Comparison of ENCODE assay signal across 14 cellular contexts in genomic region chr7:142030294-142030693, GRCh38. TPM values are rescaled to one million over a fixed set of nuclear protein-coding genes. Genes with fewer than 3 reads are reported as not detected.
DNase-seq lines count a peak whose midpoint lies in the region; ATAC-seq and TF ChIP-seq lines count a peak whose summit lies in the region.
"Had no signal": no experiment of that assay in that cellular context is flagged by ENCODE, and none has a peak within 500 bp of the region (broad histone marks: within the 10 kb centered on the region; RNA-seq: fewer than 3 reads in every experiment).

No MANE protein-coding gene starts in this region.

- H3F3A ChIP-seq in GM23248 (ENCODE audit: insufficient read depth) (peaks cover 12% of the 10 kb centered on the region), smooth muscle cell (ENCODE audit: low read depth) (no peaks in the 10 kb centered on the region)

- H3K36me3 ChIP-seq in GM23248 (ENCODE audit: low read depth): no peaks in the 10 kb centered on the region
- no peaks in the 10 kb centered on the region for H3K36me3 ChIP-seq in brain microvascular endothelial cell (replicated peaks)
- H3K36me3 ChIP-seq in right lobe of liver: no peaks in the 10 kb centered on the region
- no peaks in the 10 kb centered on the region for H3K36me3 ChIP-seq in smooth muscle cell (ENCODE audit: low read depth)
- H3K36me3 ChIP-seq: right atrium auricular region had no signal

- peak overlapping the region; percentile 14 for H3K4me2 ChIP-seq in GM23248 (ENCODE audit: unreplicated experiment)
- H3K4me2 ChIP-seq in smooth muscle cell: no peak overlapping the region

- no peaks in the 10 kb centered on the region for H3K79me2 ChIP-seq in GM23248 (ENCODE audit: insufficient read depth)
- no peaks in the 10 kb centered on the region for H3K79me2 ChIP-seq in smooth muscle cell (ENCODE audit: low read depth)

- H3K4me3 ChIP-seq in GM23248 (no peak overlapping the region), brain microvascular endothelial cell (ENCODE audit: low read depth, low read length) (no peak overlapping the region), right lobe of liver (peak overlapping the region in 1 of 3 donors; percentile 13), smooth muscle cell (no peak overlapping the region)
- H3K4me3 ChIP-seq: right atrium auricular region had no signal

- in situ Hi-C loops in GM23248 (cut with MboI) (no loop called here), brain microvascular endothelial cell (cut with HindIII; ENCODE audit: low pct_ligation_motif_present, low sequenced_read_pairs) (no loop called here), GM13976 (cut with MboI; ENCODE audit: low sequenced_read_pairs, unreplicated experiment) (no loop called here)

- no peaks in the 10 kb centered on the region for H3K9me3 ChIP-seq in GM23248 (ENCODE audit: low read depth)
- H3K9me3 ChIP-seq in right lobe of liver: no peaks in the 10 kb centered on the region
- H3K9me3 ChIP-seq in smooth muscle cell (replicated peaks; ENCODE audit: low read depth): no peaks in the 10 kb centered on the region
- H3K9me3 ChIP-seq: right atrium auricular region had no signal

- H3K27ac ChIP-seq in GM23248 (no peak overlapping the region), brain microvascular endothelial cell (no peak overlapping the region), right lobe of liver (peak overlapping the region in 1 of 3 donors; percentile 35), smooth muscle cell (ENCODE audit: low read depth) (no peak overlapping the region)
- H3K27ac ChIP-seq: right atrium auricular region had no signal

- H3K9me2 ChIP-seq in GM23248 (ENCODE audit: insufficient read depth): no peaks in the 10 kb centered on the region

- H3K27me3 ChIP-seq in GM23248 (replicated peaks; ENCODE audit: insufficient read depth): no peaks in the 10 kb centered on the region
- H3K27me3 ChIP-seq in brain microvascular endothelial cell (replicated peaks): no peaks in the 10 kb centered on the region
- H3K27me3 ChIP-seq in right lobe of liver: no peaks in the 10 kb centered on the region
- H3K27me3 ChIP-seq in smooth muscle cell (ENCODE audit: low read depth): no peaks in the 10 kb centered on the region
- H3K27me3 ChIP-seq: right atrium auricular region had no signal

- TF ChIP-seq CTCF in brain microvascular endothelial cell (IDR thresholded peaks at IDR 0.05; ENCODE audit: low read depth, low read length, missing control alignments) (peak; percentile 19), right lobe of liver (IDR thresholded peaks at IDR 0.05) (peak in 3 of 4 donors; percentile 11 to 26 (median 18)), GM13976 (IDR thresholded peaks at IDR 0.05; ENCODE audit: borderline replicate concordance, control extremely low read depth, extremely low read depth, insufficient read depth, missing control alignments) (no peak), smooth muscle cell (IDR thresholded peaks at IDR 0.05; ENCODE audit: borderline replicate concordance, insufficient read depth, poor library complexity, severe bottlenecking) (no peak)

- peak; percentile 65 for DNase-seq in GM23248
- DNase-seq in NCI-H226: peak; percentile 54
- no peak for DNase-seq in brain microvascular endothelial cell
- no peak for DNase-seq in right lobe of liver
- DNase-seq in GM13976 (ENCODE audit: low spot score): no peak
- DNase-seq in NCI-H146 (lab: John Stamatoyannopoulos, UW): no peak
- no peak for DNase-seq in smooth muscle cell (lab: John Stamatoyannopoulos, UW; ENCODE audit: unreplicated experiment)
- DNase-seq: CD8-positive, alpha-beta memory T cell; H7; NCI-H510A; T-helper 17 cell had no signal

- peaks cover 36% of the 10 kb centered on the region for H3K4me1 ChIP-seq in GM23248 (ENCODE audit: insufficient read depth)
- H3K4me1 ChIP-seq in right lobe of liver: peaks cover 0 to 7% (median 0%) of the 10 kb centered on the region in 4 donors
- no peaks in the 10 kb centered on the region for H3K4me1 ChIP-seq in smooth muscle cell (ENCODE audit: low read depth)
- H3K4me1 ChIP-seq: right atrium auricular region had no signal

- peak overlapping the region; percentile 4; the same call in 1 of the 2 replicates for H2AFZ ChIP-seq in GM23248
- H2AFZ ChIP-seq in smooth muscle cell (ENCODE audit: low read depth): no peak overlapping the region

- intact Hi-C loops in right lobe of liver (cut with DNase I): no loop called here

- H3K9ac ChIP-seq in GM23248: no peak overlapping the region
- H3K9ac ChIP-seq in smooth muscle cell (ENCODE audit: low read depth): no peak overlapping the region

- ATAC-seq in right lobe of liver: peak; percentile 34 to 87 (median 74)
- no peak for ATAC-seq in HG03135 (IDR thresholded peaks at IDR 0.05; ENCODE audit: unreplicated experiment)
- ATAC-seq: T-helper 17 cell had no signal

- H4K20me1 ChIP-seq in GM23248 (ENCODE audit: insufficient read depth): no peaks in the 10 kb centered on the region
- no peaks in the 10 kb centered on the region for H4K20me1 ChIP-seq in smooth muscle cell (ENCODE audit: low read depth)

- WGBS in GM23248 (ENCODE audit: low coverage in 1 of 2, low lambda C conversion rate in 2 of 2, missing lambda C conversion rate in 2 of 2), 2 experiments: 6 to 10% methylated on average over 3 of the region's 3 CpGs
- WGBS in right lobe of liver (ENCODE audit: insufficient coverage, low coverage, low lambda C conversion rate, missing lambda C conversion rate): 33% methylated on average over 3 of the region's 3 CpGs
- 56% methylated on average over 3 of the region's 3 CpGs for WGBS in smooth muscle cell (ENCODE audit: low lambda C conversion rate)

- TF ChIP-seq POLR2A in right lobe of liver (IDR thresholded peaks at IDR 0.05): no peak

RNA-seq across cellular contexts. Expression of gene MGAM, which starts 34.6 kb away (rescaled TPM):
- 1.3 and 2.5 TPM in 2 replicates for total RNA-seq in GM23248 (2014; rRNA removed; shearing (Covaris generic))
- polyA plus RNA-seq in GM23248 (2016; fragmentation: Nextera tagmentation; extraction: Ambion mirVana): 0.70 and 0.76 TPM in 2 replicates
- 10 to 100 TPM in 1 of 6 experiments, 1 to 10 TPM in 2, under 1 TPM in 3; 0.68 to 15.7 (median 1.0) TPM for total RNA-seq in right lobe of liver
- total RNA-seq in smooth muscle cell: 0.13 and 0.63 TPM in 2 replicates
- polyA plus RNA-seq in smooth muscle cell: 0.03 TPM in 1 of 2 replicates, not detected in the other
- total RNA-seq: CD8-positive, alpha-beta memory T cell; dermis microvascular lymphatic vessel endothelial cell had no signal
- polyA plus RNA-seq: CD8-positive, alpha-beta memory T cell had no signal

RNA-seq across cellular contexts. Expression of gene TAS2R38, which starts 56.7 kb away (rescaled TPM):
- not detected in 2 replicates for total RNA-seq in GM23248 (2014; rRNA removed; shearing (Covaris generic))
- polyA plus RNA-seq in GM23248 (2016; fragmentation: Nextera tagmentation; extraction: Ambion mirVana): not detected in 2 replicates
- not detected for total RNA-seq in right lobe of liver
- total RNA-seq in smooth muscle cell: not detected in 2 replicates
- polyA plus RNA-seq in smooth muscle cell: not detected in 2 replicates
- total RNA-seq: CD8-positive, alpha-beta memory T cell; dermis microvascular lymphatic vessel endothelial cell; H7; right atrium auricular region; T-helper 17 cell had no signal
- polyA plus RNA-seq: CD8-positive, alpha-beta memory T cell had no signal

Comparison
In these comparisons a context has a peak if more than half of its experiments do, and no peak if none do; other contexts are left out.
1. DNase-seq: peak in GM23248 (single experiment) and NCI-H226 (single experiment); none in brain microvascular endothelial cell (single experiment), right lobe of liver (0 of 3), GM13976 (single experiment), NCI-H146 (single experiment) and smooth muscle cell (single experiment).
2. CTCF ChIP-seq: peak in brain microvascular endothelial cell (single experiment) and right lobe of liver (3 of 4); none in GM13976 (single experiment) and smooth muscle cell (single experiment).